Comparison of ENCODE assay signal across 17 cellular contexts in the genomic region with DNA sequence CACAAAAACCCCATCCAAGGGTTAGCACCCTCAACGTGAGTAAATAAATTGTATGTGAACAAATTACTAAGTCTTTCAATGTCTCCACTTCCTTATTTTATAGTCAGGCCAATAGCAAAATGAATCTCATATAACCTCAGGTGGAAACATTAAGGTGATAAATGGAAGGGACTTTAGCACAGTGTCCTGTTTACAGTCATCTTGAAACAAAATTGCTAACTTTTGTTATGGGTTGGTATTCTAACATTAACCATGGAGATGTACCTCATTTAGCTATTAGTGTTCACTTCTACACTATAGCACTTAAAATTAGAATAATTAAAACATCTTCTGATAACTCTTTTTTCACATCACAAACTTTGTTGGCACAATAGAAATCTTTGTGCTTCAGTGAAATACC.
"Had no signal": no experiment of that assay in that cellular context is flagged by ENCODE, and none has a peak within 500 bp of the region (broad histone marks: within the 10 kb centered on the region; RNA-seq: fewer than 3 reads in every experiment).

No MANE protein-coding gene starts in this region.

- H3K4me3 Mint-ChIP-seq: naive thymus-derived CD8-positive, alpha-beta T cell; nephron progenitor cell; stimulated activated naive CD8-positive, alpha-beta T cell treated with anti-CD3 and anti-CD28 coated beads, Interleukin-15, amount 100 ng/mL, for 72 hours; type B pancreatic cell had no signal

- H3K36me3 Mint-ChIP-seq: naive thymus-derived CD8-positive, alpha-beta T cell; type B pancreatic cell had no signal

- H3K27me3 Mint-ChIP-seq: naive thymus-derived CD8-positive, alpha-beta T cell; progenitor cell of endocrine pancreas; stimulated activated naive CD8-positive, alpha-beta T cell treated with anti-CD3 and anti-CD28 coated beads, Interleukin-15, amount 100 ng/mL, for 72 hours; type B pancreatic cell had no signal

- ATAC-seq: left ventricle myocardium superior; lower lobe of right lung; naive thymus-derived CD8-positive, alpha-beta T cell; right lobe of liver; stimulated activated naive CD8-positive, alpha-beta T cell treated with anti-CD3 and anti-CD28 coated beads, Interleukin-15, amount 100 ng/mL, for 72 hours had no signal

- DNase-seq: dorsolateral prefrontal cortex; effector CD4-positive, alpha-beta T cell; left ventricle myocardium superior; lower lobe of right lung; naive thymus-derived CD8-positive, alpha-beta T cell; nephron progenitor cell; occipital lobe; ovary; right lobe of liver; small intestine; stimulated activated CD4-positive, alpha-beta T cell treated with anti-CD3 and anti-CD28 coated beads, Interleukin-15, amount 100 ng/mL, for 24 hours; stimulated activated CD4-positive, alpha-beta T cell treated with anti-CD3 and anti-CD28 coated beads, Interleukin-2, amount 100 ng/mL, for 48 hours; stimulated activated naive CD4-positive, alpha-beta T cell; stimulated activated naive CD8-positive, alpha-beta T cell treated with anti-CD3 and anti-CD28 coated beads, Interleukin-15, amount 100 ng/mL, for 72 hours; thyroid gland had no signal

- H3K4me1 Mint-ChIP-seq: naive thymus-derived CD8-positive, alpha-beta T cell; nephron progenitor cell; stimulated activated naive CD8-positive, alpha-beta T cell treated with anti-CD3 and anti-CD28 coated beads, Interleukin-15, amount 100 ng/mL, for 72 hours had no signal
